Comparison of ENCODE assay signal across 14 cellular contexts in the genomic region with DNA sequence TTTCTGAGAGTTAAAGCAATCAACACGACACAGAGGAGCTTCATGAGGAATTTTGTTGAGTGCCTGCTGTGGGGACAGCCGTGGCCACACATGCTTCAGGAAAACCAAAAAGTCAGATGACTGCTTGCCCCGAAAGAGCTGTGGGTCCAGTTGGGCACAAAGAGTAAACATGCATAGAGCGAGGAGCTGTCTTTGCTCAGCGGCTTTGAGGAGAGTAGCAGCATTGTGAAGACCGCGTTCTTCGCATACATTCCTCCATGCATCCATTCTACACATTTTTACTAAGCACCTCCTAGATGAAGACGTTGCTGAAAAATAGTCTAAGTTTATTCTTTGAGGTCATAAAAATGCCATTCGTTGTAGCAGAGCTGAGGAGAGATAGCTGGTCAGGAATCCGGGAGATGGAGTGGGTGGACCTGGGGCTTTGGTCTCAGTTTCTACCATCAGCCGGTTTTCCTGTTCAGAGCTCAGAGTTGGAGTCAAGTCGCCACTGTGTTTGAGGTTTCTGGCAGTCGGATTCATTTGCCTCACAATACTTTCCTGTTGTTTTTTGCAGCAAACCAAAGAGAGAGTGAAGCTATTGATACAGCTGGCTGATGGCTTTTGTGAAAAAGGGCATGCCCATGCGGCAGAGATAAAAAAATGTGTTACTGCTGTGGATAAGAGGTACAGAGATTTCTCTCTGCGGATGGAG.
DNase-seq lines count a peak whose midpoint lies in the region; ATAC-seq and TF ChIP-seq lines count a peak whose summit lies in the region.
"Had no signal": no experiment of that assay in that cellular context is flagged by ENCODE, and none has a peak within 500 bp of the region (broad histone marks: within the 10 kb centered on the region; RNA-seq: fewer than 3 reads in every experiment).

No MANE protein-coding gene starts in this region.

- peak overlapping the region; percentile 94 for H3K27ac Mint-ChIP-seq in nephron progenitor cell

- H3K36me3 Mint-ChIP-seq in nephron progenitor cell (ENCODE audit: low read depth), result peaks cover 72% of the 10 kb centered on the region

- H3K9me3 ChIP-seq in HUES48 (ENCODE audit: control insufficient read depth, insufficient read depth, low read length) (no peaks in the 10 kb centered on the region), testis (no peaks in the 10 kb centered on the region)

- no peak overlapping the region for H3K4me3 Mint-ChIP-seq in nephron progenitor cell

- H3K4me3 ChIP-seq in HUES48 (ENCODE audit: low read depth, low read length) (no peak overlapping the region), testis (no peak overlapping the region)
- H3K4me3 ChIP-seq: BLaER1 had no signal

- intact Hi-C loops in testis (cut with DNase I; ENCODE audit: low total_unique reads), result no loop called here

- 73 to 78% methylated on average over 16 of the region's 16 CpGs for WGBS in testis, 2 donors

- peak; percentile 31 to 41 for DNase-seq in dermis microvascular lymphatic vessel endothelial cell (ENCODE audit: low read depth in 2 of 2)
- DNase-seq in nephron progenitor cell, result no peak
- no peak for DNase-seq in testis
- no peak for DNase-seq in AG08395 (ENCODE audit: low spot score)
- DNase-seq in DMS153 (lab: John Stamatoyannopoulos, UW), result no peak
- DNase-seq: ACHN, KBM-7, NCI-H1092, NCI-H1694 treated with DMSO at 0.1 percent for 48 hours, NCI-H446, NCI-H748 treated with DMSO at 0.1 percent for 48 hours had no signal

- H3K27ac ChIP-seq in HUES48 (ENCODE audit: low read depth, low read length) (peak overlapping the region; percentile 26), testis (peak overlapping the region; percentile 1 to 59)
- H3K27ac ChIP-seq: BLaER1 had no signal

- TF ChIP-seq CTCF in nephron progenitor cell (IDR thresholded peaks at IDR 0.05) (no peak), testis (IDR thresholded peaks at IDR 0.05) (no peak)

- H3K27me3 Mint-ChIP-seq in nephron progenitor cell (ENCODE audit: low read depth, poor library complexity), result no peaks in the 10 kb centered on the region

- peaks cover 8% of the 10 kb centered on the region for H3K9me3 Mint-ChIP-seq in nephron progenitor cell

- no peak for TF ChIP-seq POLR2A in testis (IDR thresholded peaks at IDR 0.05)

- H3K4me1 ChIP-seq in HUES48 (ENCODE audit: control insufficient read depth, insufficient read depth, low read length), result peaks cover 19% of the 10 kb centered on the region
- peaks cover 5% of the 10 kb centered on the region for H3K4me1 ChIP-seq in testis
- H3K4me1 ChIP-seq: BLaER1 had no signal

- peaks cover 41% of the 10 kb centered on the region for H3K4me1 Mint-ChIP-seq in nephron progenitor cell

- H3K36me3 ChIP-seq in HUES48 (ENCODE audit: control insufficient read depth, insufficient read depth, low read length) (peaks cover 75% of the 10 kb centered on the region), testis (ENCODE audit: low read depth, missing control alignments) (no peaks in the 10 kb centered on the region)

- H3K27me3 ChIP-seq in HUES48 (ENCODE audit: control insufficient read depth, insufficient read depth, low read length) (no peaks in the 10 kb centered on the region), testis (no peaks in the 10 kb centered on the region)
- H3K27me3 ChIP-seq: BLaER1 had no signal

- no peak for ATAC-seq in GM21515 (IDR thresholded peaks at IDR 0.05; ENCODE audit: unreplicated experiment)

- H3K9ac ChIP-seq in HUES48 (ENCODE audit: low read depth, low read length), result no peak overlapping the region
- H3K9ac ChIP-seq: BLaER1 had no signal

Comparison
In these comparisons a context has a peak if more than half of its experiments do, and no peak if none do; other contexts are left out.
1. DNase-seq: peak in dermis microvascular lymphatic vessel endothelial cell (2 of 2); none in nephron progenitor cell (single experiment), testis (single experiment), AG08395 (single experiment) and DMS153 (single experiment).